16 cellular contexts compared by ENCODE assay signal in genomic region chr21:37800122-37800455, GRCh38.
"Had no signal": no experiment of that assay in that cellular context is flagged by ENCODE, and none has a peak within 500 bp of the region (broad histone marks: within the 10 kb centered on the region; RNA-seq: fewer than 3 reads in every experiment).

No MANE protein-coding gene starts in this region.

- H3K4me1 ChIP-seq: esophagus squamous epithelium, foreskin keratinocyte, lower lobe of right lung, transverse colon, vagina had no signal

- DNase-seq: activated naive CD4-positive, alpha-beta T cell treated with anti-CD3 and anti-CD28 coated beads, Interleukin-2, amount 10 ng/mL, durations not matched to agents 7 days and 5 days; esophagus squamous epithelium; foreskin keratinocyte; head of caudate nucleus; left colon; lower lobe of right lung; naive B cell; posterior cingulate gyrus; retina; stimulated activated naive CD8-positive, alpha-beta T cell treated with anti-CD3 and anti-CD28 coated beads, Interleukin-15, Interleukin-2, amounts not matched to agents 100 U/mL and 50 U/mL, for 24 hours; T-helper 2 cell; transverse colon had no signal

- H3K36me3 ChIP-seq: esophagus squamous epithelium, lower lobe of right lung, transverse colon, vagina had no signal

- ATAC-seq: activated T-helper 17 cell treated with anti-CD3 and anti-CD28 coated beads, Interleukin-2, amount 50 U/mL, for 72 hours; foreskin keratinocyte; left colon; lower lobe of right lung; stimulated activated naive CD8-positive, alpha-beta T cell treated with anti-CD3 and anti-CD28 coated beads, Interleukin-15, Interleukin-2, amounts not matched to agents 100 U/mL and 50 U/mL, for 24 hours had no signal

- FAIRE-seq: colon had no signal

- H3K4me3 ChIP-seq: esophagus squamous epithelium, lower lobe of right lung, skin epidermis, transverse colon, vagina had no signal

- H3K27me3 ChIP-seq: foreskin keratinocyte, vagina had no signal

- H3K9me3 ChIP-seq: esophagus squamous epithelium, lower lobe of right lung, transverse colon, vagina had no signal

- H3K27ac ChIP-seq: esophagus squamous epithelium, foreskin keratinocyte, lower lobe of right lung, skin epidermis, transverse colon, vagina had no signal
